In genomic region chr18:55503167-55503820, GRCh38 we compare ENCODE assay signal across 16 cellular contexts.
"Had no signal": no experiment of that assay in that cellular context is flagged by ENCODE, and none has a peak within 500 bp of the region (broad histone marks: within the 10 kb centered on the region; RNA-seq: fewer than 3 reads in every experiment).

No MANE protein-coding gene starts in this region.

- H3K27ac ChIP-seq: upper lobe of right lung had no signal

- H3K27me3 ChIP-seq: dorsolateral prefrontal cortex, esophagus squamous epithelium, upper lobe of right lung had no signal

- H3K9me3 ChIP-seq: esophagus squamous epithelium, upper lobe of right lung had no signal

- FAIRE-seq: endometrium, TTC549 had no signal

- DNase-seq: activated CD4-positive, CD25-positive, alpha-beta regulatory T cell; activated T-cell treated with anti-CD3 and anti-CD28 coated beads, Interleukin-2, amount 50 U/mL, for 1 hour; amniotic stem cell; dorsolateral prefrontal cortex; esophagus squamous epithelium; foreskin fibroblast; islet precursor cell; left ventricle myocardium superior; mesenchymal stem cell; nephron progenitor cell; stimulated activated CD4-positive, alpha-beta T cell treated with anti-CD3 and anti-CD28 coated beads, Interleukin-4, amount 100 ng/mL, for 1 hour; stimulated activated CD8-positive, alpha-beta memory T cell treated with anti-CD3 and anti-CD28 coated beads, Interleukin-4, amount 100 ng/mL, for 48 hours; T-helper 2 cell; upper lobe of right lung had no signal

- H3K4me1 ChIP-seq: upper lobe of right lung had no signal

- H3K36me3 ChIP-seq: esophagus squamous epithelium, upper lobe of right lung had no signal

- ATAC-seq: left ventricle myocardium superior, upper lobe of right lung had no signal

- H3K4me3 ChIP-seq: dorsolateral prefrontal cortex, esophagus squamous epithelium, upper lobe of right lung had no signal
